Comparison of ENCODE assay signal across 8 cellular contexts in genomic region chr13:76993021-76993420, GRCh38. TPM values are rescaled to one million over a fixed set of nuclear protein-coding genes. Genes with fewer than 3 reads are reported as not detected.
DNase-seq lines count a peak whose midpoint lies in the region; ATAC-seq and TF ChIP-seq lines count a peak whose summit lies in the region.

No MANE protein-coding gene starts in this region.

- no peaks in the 10 kb centered on the region for H4K20me1 ChIP-seq in fibroblast of lung (ENCODE audit: control insufficient read depth, extremely low read depth, insufficient read depth, low read length)

- H3K4me2 ChIP-seq in fibroblast of lung (ENCODE audit: extremely low read depth, insufficient read depth, low read length), result peak overlapping the region; percentile 98

- ATAC-seq in GM21447 (IDR thresholded peaks at IDR 0.05; ENCODE audit: unreplicated experiment), result no peak

- H3K4me1 ChIP-seq in ES-I3 (ENCODE audit: insufficient read depth, low read length) (peaks cover 7% of the 10 kb centered on the region), fibroblast of lung (ENCODE audit: control insufficient read depth, extremely low read depth, insufficient read depth, low read length) (no peaks in the 10 kb centered on the region)

- DNase-seq in SK-N-MC (ENCODE audit: low read depth, low spot score), result no peak
- DNase-seq in fibroblast of lung (ENCODE audit: low read depth in 2 of 2), result peak in 1 of 2 donors; percentile 28
- no peak for DNase-seq in progenitor cell of endocrine pancreas (ENCODE audit: low spot score, unreplicated experiment)
- no peak for DNase-seq in SHP77 treated with DMSO at 0.1 percent for 48 hours (lab: John Stamatoyannopoulos, UW)
- DNase-seq in NCI-H1417 (lab: John Stamatoyannopoulos, UW), result no peak
- DNase-seq in COR-L47 (lab: John Stamatoyannopoulos, UW), result no peak

- no peaks in the 10 kb centered on the region for H3K27me3 ChIP-seq in fibroblast of lung (ENCODE audit: control insufficient read depth, insufficient read depth, low read length)

- H3K4me3 Mint-ChIP-seq in progenitor cell of endocrine pancreas (ENCODE audit: low read depth), result peak overlapping the region; percentile 89

- no peaks in the 10 kb centered on the region for H3K9me3 Mint-ChIP-seq in progenitor cell of endocrine pancreas (ENCODE audit: low read depth)

- H3K27ac ChIP-seq in SK-N-MC (no peak overlapping the region), fibroblast of lung (ENCODE audit: insufficient read depth, low read length) (peak overlapping the region; percentile 88)

- H3K27ac Mint-ChIP-seq in progenitor cell of endocrine pancreas, result peak overlapping the region; percentile 98

- no peak overlapping the region for H2AFZ ChIP-seq in fibroblast of lung (ENCODE audit: low read length)

- TF ChIP-seq CTCF in fibroblast of lung (conservative IDR thresholded peaks at IDR 0.05 in 1 of 2, IDR thresholded peaks at IDR 0.05 in 1 of 2; ENCODE audit: low read depth in 1 of 2, low read length in 2 of 2) (no peak), progenitor cell of endocrine pancreas (IDR thresholded peaks at IDR 0.05; ENCODE audit: unreplicated experiment) (no peak)

- peaks cover 6% of the 10 kb centered on the region for H3K79me2 ChIP-seq in fibroblast of lung (ENCODE audit: control insufficient read depth, insufficient read depth, low read length)

- peaks cover 2% of the 10 kb centered on the region for H3K36me3 ChIP-seq in ES-I3 (ENCODE audit: insufficient read depth, low read length)
- H3K36me3 ChIP-seq in SK-N-MC (ENCODE audit: insufficient read depth, low read length), result peaks cover 30% of the 10 kb centered on the region
- no peaks in the 10 kb centered on the region for H3K36me3 ChIP-seq in fibroblast of lung (ENCODE audit: control insufficient read depth, insufficient read depth, low read length)

- H3K4me1 Mint-ChIP-seq in progenitor cell of endocrine pancreas (ENCODE audit: low read depth), result peaks cover 13% of the 10 kb centered on the region

- peaks cover 3% of the 10 kb centered on the region for H3K27me3 Mint-ChIP-seq in progenitor cell of endocrine pancreas

- no peaks in the 10 kb centered on the region for H3K9me3 ChIP-seq in ES-I3 (ENCODE audit: control insufficient read depth, insufficient read depth, low read length)
- H3K9me3 ChIP-seq in SK-N-MC (ENCODE audit: low read depth, low read length), result no peaks in the 10 kb centered on the region
- no peaks in the 10 kb centered on the region for H3K9me3 ChIP-seq in fibroblast of lung (ENCODE audit: control insufficient read depth, insufficient read depth, low read depth, low read length)

- H3K36me3 Mint-ChIP-seq in progenitor cell of endocrine pancreas (ENCODE audit: insufficient read depth), result peaks cover 7% of the 10 kb centered on the region

- peak overlapping the region; percentile 72 for H3K9ac ChIP-seq in ES-I3 (ENCODE audit: low read depth, low read length)
- H3K9ac ChIP-seq in SK-N-MC (ENCODE audit: insufficient read length), result peak overlapping the region; percentile 91
- H3K9ac ChIP-seq in fibroblast of lung (ENCODE audit: insufficient read depth, low read length), result peak overlapping the region; percentile 88

- H3K4me3 ChIP-seq in SK-N-MC (peak overlapping the region; percentile 98), fibroblast of lung (replicated peaks in 1 of 4; ENCODE audit: control extremely low read depth in 1 of 4, insufficient read depth in 1 of 4, low read depth in 3 of 4, low read length in 4 of 4) (peak overlapping the region; percentile 78 to 94 (median 85))

RNA-seq across cellular contexts. Expression of gene CLN5, which starts 1.1 kb away (rescaled TPM):
- total RNA-seq in fibroblast of lung (37.8 and 38.0 TPM in 2 replicates), progenitor cell of endocrine pancreas (21.3 and 21.4 TPM in 2 replicates)
- 25.3 and 30.0 TPM in 2 replicates for polyA plus RNA-seq in fibroblast of lung
- 20.2 and 20.8 TPM in 2 replicates for polyA plus RNA-seq in fibroblast of lung (2012)
- 2.1 and 5.3 TPM in 2 replicates for polyA minus RNA-seq in fibroblast of lung (ENCODE audit: low replicate concordance)

RNA-seq across cellular contexts. Expression of gene FBXL3, which starts 33.9 kb away (rescaled TPM):
- total RNA-seq in fibroblast of lung (56.0 and 61.8 TPM in 2 replicates), progenitor cell of endocrine pancreas (18.0 and 21.8 TPM in 2 replicates)
- polyA plus RNA-seq in fibroblast of lung, result 33.0 and 48.5 TPM in 2 replicates
- polyA plus RNA-seq in fibroblast of lung (2012), result 25.7 and 34.9 TPM in 2 replicates
- 12.2 and 15.1 TPM in 2 replicates for polyA minus RNA-seq in fibroblast of lung (ENCODE audit: low replicate concordance)

RNA-seq across cellular contexts. Expression of gene ACOD1, which starts 44.7 kb away (rescaled TPM):
- total RNA-seq in fibroblast of lung, result not detected in 2 replicates
- not detected in 2 replicates for polyA plus RNA-seq in fibroblast of lung
- polyA plus RNA-seq in fibroblast of lung (2012), result not detected in 2 replicates
- not detected in 2 replicates for polyA minus RNA-seq in fibroblast of lung (ENCODE audit: low replicate concordance)
- total RNA-seq in progenitor cell of endocrine pancreas, result not detected in 2 replicates
